ENCODE assay signal across 8 cellular contexts in the genomic region with DNA sequence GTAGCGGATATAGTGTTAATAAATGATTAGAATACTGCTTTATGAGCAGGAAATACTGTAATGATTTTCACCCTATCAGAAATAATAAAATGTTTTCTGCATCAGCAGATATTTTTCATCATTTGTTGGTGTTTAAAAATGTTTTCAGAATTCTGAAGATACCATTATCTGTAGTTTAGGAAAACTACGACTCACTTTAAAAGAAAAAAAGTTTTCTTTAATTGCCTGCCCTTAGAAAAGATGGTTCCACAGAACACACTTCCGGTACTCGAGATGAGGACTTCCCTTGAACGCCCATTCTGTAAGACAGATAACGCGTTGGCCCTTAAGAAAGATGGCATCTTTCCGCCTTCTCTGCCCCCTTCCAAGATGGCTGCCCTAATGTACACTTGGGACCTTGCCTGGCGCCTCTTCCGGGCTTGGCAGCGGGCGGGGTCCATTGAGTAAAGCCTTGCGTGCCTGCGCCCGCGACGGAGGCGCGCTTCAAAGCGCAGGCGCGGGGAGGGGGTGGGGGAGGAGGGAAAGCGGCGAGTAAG. TPM values are rescaled to one million over a fixed set of nuclear protein-coding genes. Genes with fewer than 3 reads are reported as not detected.
DNase-seq lines count a peak whose midpoint lies in the region; ATAC-seq and TF ChIP-seq lines count a peak whose summit lies in the region.

A gene with protein sequence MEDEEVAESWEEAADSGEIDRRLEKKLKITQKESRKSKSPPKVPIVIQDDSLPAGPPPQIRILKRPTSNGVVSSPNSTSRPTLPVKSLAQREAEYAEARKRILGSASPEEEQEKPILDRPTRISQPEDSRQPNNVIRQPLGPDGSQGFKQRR (plus strand): TSS at position 521 of the 536 bp plus-strand sequence. CDS start 16 bp downstream, outside the sequence.

- H3K9me3 ChIP-seq in adipocyte (ENCODE audit: control insufficient read depth, low read length) (no peaks in the 10 kb centered on the region), ovary (no peaks in the 10 kb centered on the region), thyroid gland (no peaks in the 10 kb centered on the region)

- peak within 1 kb of the TSS; percentile 98 to 99 for H3K27ac ChIP-seq in ovary
- peak within 1 kb of the TSS; percentile 91 to 99 (median 99) for H3K27ac ChIP-seq in thyroid gland

- intact Hi-C loops in Right ventricle myocardium superior (cut with DNase I): no loop called here
- intact Hi-C loops in ovary (cut with DNase I): loop anchor here in 3 of 4 donors (10.0 kb wide), 2 partner anchors 162 to 172 kb away; no protein-coding TSS in a partner anchor
- intact Hi-C loops in thyroid gland (cut with DNase I): no loop called here

- H3K27me3 Mint-ChIP-seq in T-cell: no peaks in the 10 kb centered on the region

- H3K36me3 ChIP-seq in adipocyte (ENCODE audit: control insufficient read depth, insufficient read depth, low read length, severe bottlenecking) (no peaks in the 10 kb centered on the region), ovary (no peaks in the 10 kb centered on the region), thyroid gland (no peaks in the 10 kb centered on the region)

- TF ChIP-seq POLR2A in ovary (IDR thresholded peaks at IDR 0.05) (no peak), thyroid gland (IDR thresholded peaks at IDR 0.05) (no peak)

- 1 to 2% (median 2%) methylated on average over 24 of the region's 24 CpGs for WGBS in ovary, 3 donors
- WGBS in thyroid gland, 2 donors: 4 to 5% methylated on average over 21 to 24 of the region's 24 CpGs

- peak; percentile 13 for TF ChIP-seq EP300 in ovary (IDR thresholded peaks at IDR 0.05)

- TF ChIP-seq CTCF in GM10266 (IDR thresholded peaks at IDR 0.05; ENCODE audit: control insufficient read depth, insufficient read depth, low read depth, missing control alignments): no peak
- TF ChIP-seq CTCF in ovary (IDR thresholded peaks at IDR 0.05): no peak
- no peak for TF ChIP-seq CTCF in thyroid gland (IDR thresholded peaks at IDR 0.05)

- H3K36me3 Mint-ChIP-seq in T-cell: peaks cover 2% of the 10 kb centered on the region

- no peaks in the 10 kb centered on the region for H3K27me3 ChIP-seq in adipocyte (replicated peaks; ENCODE audit: control insufficient read depth, insufficient read depth, low read length)
- no peaks in the 10 kb centered on the region for H3K27me3 ChIP-seq in ovary
- no peaks in the 10 kb centered on the region for H3K27me3 ChIP-seq in thyroid gland

- H3K4me3 ChIP-seq in adipocyte (ENCODE audit: low read length) (peak within 1 kb of the TSS; percentile 96), ovary (peak within 1 kb of the TSS; percentile 82), thyroid gland (replicated peaks in 1 of 3) (peak within 1 kb of the TSS; percentile 34 to 86 (median 62))

- POLR2A ChIA-PET in T-cell (lab: Charles Lee): no interaction called here

- H3K4me1 ChIP-seq in adipocyte (ENCODE audit: control insufficient read depth, insufficient read depth, low read length): peaks cover 31% of the 10 kb centered on the region
- H3K4me1 ChIP-seq in ovary (ENCODE audit: insufficient read depth): peaks cover 7% of the 10 kb centered on the region
- H3K4me1 ChIP-seq in thyroid gland: peaks cover 17 to 25% of the 10 kb centered on the region in 2 donors

- peak; percentile 73 for ATAC-seq in HG02852 (IDR thresholded peaks at IDR 0.05; ENCODE audit: unreplicated experiment)
- ATAC-seq in T-cell (replicated peaks in 1 of 4): peak; percentile 89 to 91 (median 91)
- ATAC-seq in Right ventricle myocardium superior (ENCODE audit: poor library complexity): peak; percentile 93

- H3K27ac Mint-ChIP-seq in T-cell: peak within 1 kb of the TSS; percentile 97

- CTCF ChIA-PET in T-cell (lab: Charles Lee): interaction anchor here in 1 of 2 donors (0.7 kb wide), 1 partner anchor 14 kb away, joined by 3 read pairs; no protein-coding TSS in a partner anchor

- H3K9ac ChIP-seq in adipocyte (ENCODE audit: low read length): peak within 1 kb of the TSS; percentile 93

- DNase-seq in GM10266 (ENCODE audit: extremely low spot score): peak; percentile 89
- peak; percentile 98 for DNase-seq in NCI-H1436 treated with DMSO at 0.1 percent for 48 hours (lab: John Stamatoyannopoulos, UW)
- peak; percentile 89 to 99 (median 97) for DNase-seq in T-cell
- peak; percentile 100 for DNase-seq in adipocyte (ENCODE audit: low read depth)
- peak; percentile 99 for DNase-seq in Right ventricle myocardium superior
- peak; percentile 95 to 98 (median 97) for DNase-seq in ovary
- peak; percentile 98 for DNase-seq in thyroid gland

- H3K4me1 Mint-ChIP-seq in T-cell: peaks cover 24 to 39% (median 37%) of the 10 kb centered on the region in 3 donors

- H3K9me3 Mint-ChIP-seq in T-cell: no peaks in the 10 kb centered on the region

- H3K4me3 Mint-ChIP-seq in T-cell: peak within 1 kb of the TSS; percentile 96 to 97 (median 96)

RNA-seq across cellular contexts. Expression of the gene that starts here (rescaled TPM):
- 100 to 1,000 TPM in 3 of 5 donors, 10 to 100 TPM in 2; 87.2 to 122 (median 106) TPM for total RNA-seq in T-cell
- 91.1 TPM for total RNA-seq in Right ventricle myocardium superior
- 100 to 1,000 TPM in 5 of 7 donors, 10 to 100 TPM in 2; 45.3 to 152 (median 131) TPM for total RNA-seq in ovary
- 10 to 100 TPM; 71.2 to 74.3 TPM for polyA plus RNA-seq in ovary
- 10 to 100 TPM; 59.4 to 82.8 (median 74.4) TPM for total RNA-seq in thyroid gland

Comparison
In these comparisons a context has a peak if more than half of its experiments do, and no peak if none do; other contexts are left out.
1. Peak in every context shown above with its lines: DNase-seq, ATAC-seq, H3K4me3 ChIP-seq and H3K27ac ChIP-seq.
2. intact Hi-C loops: an anchor here in ovary (10.0 kb wide); none called in Right ventricle myocardium superior and thyroid gland.